In the genomic region with DNA sequence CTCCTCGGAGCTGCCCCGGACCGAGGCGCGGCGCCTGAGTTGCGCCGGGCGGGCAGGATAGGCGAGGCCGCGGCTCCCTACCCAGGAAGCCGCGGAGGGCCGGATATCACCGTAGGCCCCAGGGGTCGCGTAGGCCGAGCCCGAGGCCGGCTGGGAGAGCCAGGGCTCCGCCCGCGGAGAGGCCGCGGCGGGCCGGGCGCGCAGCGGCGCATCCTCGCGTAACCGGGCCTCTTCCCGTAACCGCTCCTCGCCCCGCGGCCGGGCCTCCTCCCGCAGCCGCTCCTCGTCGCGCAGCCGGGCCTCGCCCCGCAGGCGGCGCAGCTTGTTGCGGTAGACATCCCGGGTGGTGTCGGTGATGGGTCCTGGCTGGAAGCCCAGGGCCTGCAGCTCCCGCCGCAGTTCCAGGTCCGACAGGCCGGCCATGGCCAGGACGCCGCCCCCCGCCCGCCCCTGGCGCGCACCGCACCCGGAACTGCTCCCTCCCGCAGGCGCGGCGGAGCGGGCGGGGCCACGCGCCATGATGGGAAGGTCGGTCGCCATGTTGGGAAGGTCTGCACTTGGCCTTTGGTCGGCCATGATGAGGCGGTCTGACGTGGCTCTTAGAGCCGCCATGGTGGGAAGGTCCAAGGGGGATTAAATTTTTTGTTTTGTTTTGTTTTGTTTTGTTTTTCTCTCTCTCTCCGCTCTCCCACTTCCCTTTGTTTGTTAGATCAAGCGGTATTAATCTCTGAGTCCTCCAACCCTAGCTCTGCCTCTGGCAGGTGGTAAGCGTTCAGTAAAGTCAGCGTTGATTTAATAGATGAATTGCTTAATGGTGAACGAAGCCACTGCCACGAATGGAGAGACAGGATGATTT, we compare ENCODE assay signal across 1 cellular context.
TF ChIP-seq lines count a peak whose summit lies in the region.

A gene (minus strand): TSS at position 437 of the 856 bp plus-strand sequence. CDS start 14 bp downstream, at position 423.

TF ChIP-seq in HepG2, 621 proteins besides CTCF, POLR2A, EP300 and RAD21 (continued from another document and continues in another):
- TF ChIP-seq, protein P1, sequence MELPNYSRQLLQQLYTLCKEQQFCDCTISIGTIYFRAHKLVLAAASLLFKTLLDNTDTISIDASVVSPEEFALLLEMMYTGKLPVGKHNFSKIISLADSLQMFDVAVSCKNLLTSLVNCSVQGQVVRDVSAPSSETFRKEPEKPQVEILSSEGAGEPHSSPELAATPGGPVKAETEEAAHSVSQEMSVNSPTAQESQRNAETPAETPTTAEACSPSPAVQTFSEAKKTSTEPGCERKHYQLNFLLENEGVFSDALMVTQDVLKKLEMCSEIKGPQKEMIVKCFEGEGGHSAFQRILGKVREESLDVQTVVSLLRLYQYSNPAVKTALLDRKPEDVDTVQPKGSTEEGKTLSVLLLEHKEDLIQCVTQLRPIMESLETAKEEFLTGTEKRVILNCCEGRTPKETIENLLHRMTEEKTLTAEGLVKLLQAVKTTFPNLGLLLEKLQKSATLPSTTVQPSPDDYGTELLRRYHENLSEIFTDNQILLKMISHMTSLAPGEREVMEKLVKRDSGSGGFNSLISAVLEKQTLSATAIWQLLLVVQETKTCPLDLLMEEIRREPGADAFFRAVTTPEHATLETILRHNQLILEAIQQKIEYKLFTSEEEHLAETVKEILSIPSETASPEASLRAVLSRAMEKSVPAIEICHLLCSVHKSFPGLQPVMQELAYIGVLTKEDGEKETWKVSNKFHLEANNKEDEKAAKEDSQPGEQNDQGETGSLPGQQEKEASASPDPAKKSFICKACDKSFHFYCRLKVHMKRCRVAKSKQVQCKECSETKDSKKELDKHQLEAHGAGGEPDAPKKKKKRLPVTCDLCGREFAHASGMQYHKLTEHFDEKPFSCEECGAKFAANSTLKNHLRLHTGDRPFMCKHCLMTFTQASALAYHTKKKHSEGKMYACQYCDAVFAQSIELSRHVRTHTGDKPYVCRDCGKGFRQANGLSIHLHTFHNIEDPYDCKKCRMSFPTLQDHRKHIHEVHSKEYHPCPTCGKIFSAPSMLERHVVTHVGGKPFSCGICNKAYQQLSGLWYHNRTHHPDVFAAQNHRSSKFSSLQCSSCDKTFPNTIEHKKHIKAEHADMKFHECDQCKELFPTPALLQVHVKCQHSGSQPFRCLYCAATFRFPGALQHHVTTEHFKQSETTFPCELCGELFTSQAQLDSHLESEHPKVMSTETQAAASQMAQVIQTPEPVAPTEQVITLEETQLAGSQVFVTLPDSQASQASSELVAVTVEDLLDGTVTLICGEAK (IDR thresholded peaks at IDR 0.05) = no peak
- TF ChIP-seq, protein P1 (CRISPR knock-in tag; IDR thresholded peaks at IDR 0.05) = peak; percentile 90
- TF ChIP-seq HDAC6 (IDR thresholded peaks at IDR 0.05; ENCODE audit: low read depth, low read length) (no peak), ZNF773 (CRISPR knock-in tag; IDR thresholded peaks at IDR 0.05; ENCODE audit: borderline replicate concordance) (peak; percentile 72; the same call in 1 of the 2 replicates), TARDBP (CRISPR knock-in tag; IDR thresholded peaks at IDR 0.05) (peak; percentile 97), TEAD3 (CRISPR knock-in tag; optimal IDR thresholded peaks at IDR 0.05; ENCODE audit: borderline replicate concordance) (peak; percentile 84), CREM (IDR thresholded peaks at IDR 0.05) (peak; percentile 88), CREM (CRISPR knock-in tag; IDR thresholded peaks at IDR 0.05) (no peak; the same call in 1 of the 2 replicates), ZNF761 (CRISPR knock-in tag; conservative IDR thresholded peaks at IDR 0.05) (peak; percentile 80; the same call in 1 of the 2 replicates), AGO2 (optimal IDR thresholded peaks at IDR 0.05; ENCODE audit: low read depth, low read length) (peak; percentile 97), HMGA1 (CRISPR knock-in tag; conservative IDR thresholded peaks at IDR 0.05) (no peak), ZNF619 (CRISPR knock-in tag; IDR thresholded peaks at IDR 0.05) (no peak), ZBTB21 (CRISPR knock-in tag; IDR thresholded peaks at IDR 0.05) (peak; percentile 54; the same call in 1 of the 2 replicates), PCBP2 (optimal IDR thresholded peaks at IDR 0.05; ENCODE audit: low read depth, low read length, poor library complexity, severe bottlenecking) (no peak), ZNF451 (CRISPR knock-in tag; IDR thresholded peaks at IDR 0.05) (peak; percentile 52), ZNF724P (CRISPR knock-in tag; IDR thresholded peaks at IDR 0.05; ENCODE audit: borderline replicate concordance) (peak; percentile 81; the same call in 1 of the 2 replicates), ZNF30 (CRISPR knock-in tag; IDR thresholded peaks at IDR 0.05) (no peak)
- TF ChIP-seq, protein P2, sequence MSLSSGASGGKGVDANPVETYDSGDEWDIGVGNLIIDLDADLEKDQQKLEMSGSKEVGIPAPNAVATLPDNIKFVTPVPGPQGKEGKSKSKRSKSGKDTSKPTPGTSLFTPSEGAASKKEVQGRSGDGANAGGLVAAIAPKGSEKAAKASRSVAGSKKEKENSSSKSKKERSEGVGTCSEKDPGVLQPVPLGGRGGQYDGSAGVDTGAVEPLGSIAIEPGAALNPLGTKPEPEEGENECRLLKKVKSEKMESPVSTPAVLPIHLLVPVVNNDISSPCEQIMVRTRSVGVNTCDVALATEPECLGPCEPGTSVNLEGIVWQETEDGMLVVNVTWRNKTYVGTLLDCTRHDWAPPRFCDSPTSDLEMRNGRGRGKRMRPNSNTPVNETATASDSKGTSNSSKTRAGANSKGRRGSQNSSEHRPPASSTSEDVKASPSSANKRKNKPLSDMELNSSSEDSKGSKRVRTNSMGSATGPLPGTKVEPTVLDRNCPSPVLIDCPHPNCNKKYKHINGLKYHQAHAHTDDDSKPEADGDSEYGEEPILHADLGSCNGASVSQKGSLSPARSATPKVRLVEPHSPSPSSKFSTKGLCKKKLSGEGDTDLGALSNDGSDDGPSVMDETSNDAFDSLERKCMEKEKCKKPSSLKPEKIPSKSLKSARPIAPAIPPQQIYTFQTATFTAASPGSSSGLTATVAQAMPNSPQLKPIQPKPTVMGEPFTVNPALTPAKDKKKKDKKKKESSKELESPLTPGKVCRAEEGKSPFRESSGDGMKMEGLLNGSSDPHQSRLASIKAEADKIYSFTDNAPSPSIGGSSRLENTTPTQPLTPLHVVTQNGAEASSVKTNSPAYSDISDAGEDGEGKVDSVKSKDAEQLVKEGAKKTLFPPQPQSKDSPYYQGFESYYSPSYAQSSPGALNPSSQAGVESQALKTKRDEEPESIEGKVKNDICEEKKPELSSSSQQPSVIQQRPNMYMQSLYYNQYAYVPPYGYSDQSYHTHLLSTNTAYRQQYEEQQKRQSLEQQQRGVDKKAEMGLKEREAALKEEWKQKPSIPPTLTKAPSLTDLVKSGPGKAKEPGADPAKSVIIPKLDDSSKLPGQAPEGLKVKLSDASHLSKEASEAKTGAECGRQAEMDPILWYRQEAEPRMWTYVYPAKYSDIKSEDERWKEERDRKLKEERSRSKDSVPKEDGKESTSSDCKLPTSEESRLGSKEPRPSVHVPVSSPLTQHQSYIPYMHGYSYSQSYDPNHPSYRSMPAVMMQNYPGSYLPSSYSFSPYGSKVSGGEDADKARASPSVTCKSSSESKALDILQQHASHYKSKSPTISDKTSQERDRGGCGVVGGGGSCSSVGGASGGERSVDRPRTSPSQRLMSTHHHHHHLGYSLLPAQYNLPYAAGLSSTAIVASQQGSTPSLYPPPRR (CRISPR knock-in tag; IDR thresholded peaks at IDR 0.05; ENCODE audit: borderline replicate concordance) = no peak
- TF ChIP-seq, protein P3, sequence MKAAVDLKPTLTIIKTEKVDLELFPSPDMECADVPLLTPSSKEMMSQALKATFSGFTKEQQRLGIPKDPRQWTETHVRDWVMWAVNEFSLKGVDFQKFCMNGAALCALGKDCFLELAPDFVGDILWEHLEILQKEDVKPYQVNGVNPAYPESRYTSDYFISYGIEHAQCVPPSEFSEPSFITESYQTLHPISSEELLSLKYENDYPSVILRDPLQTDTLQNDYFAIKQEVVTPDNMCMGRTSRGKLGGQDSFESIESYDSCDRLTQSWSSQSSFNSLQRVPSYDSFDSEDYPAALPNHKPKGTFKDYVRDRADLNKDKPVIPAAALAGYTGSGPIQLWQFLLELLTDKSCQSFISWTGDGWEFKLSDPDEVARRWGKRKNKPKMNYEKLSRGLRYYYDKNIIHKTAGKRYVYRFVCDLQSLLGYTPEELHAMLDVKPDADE (CRISPR knock-in tag; IDR thresholded peaks at IDR 0.05) = peak; percentile 73
- TF ChIP-seq, protein P4, sequence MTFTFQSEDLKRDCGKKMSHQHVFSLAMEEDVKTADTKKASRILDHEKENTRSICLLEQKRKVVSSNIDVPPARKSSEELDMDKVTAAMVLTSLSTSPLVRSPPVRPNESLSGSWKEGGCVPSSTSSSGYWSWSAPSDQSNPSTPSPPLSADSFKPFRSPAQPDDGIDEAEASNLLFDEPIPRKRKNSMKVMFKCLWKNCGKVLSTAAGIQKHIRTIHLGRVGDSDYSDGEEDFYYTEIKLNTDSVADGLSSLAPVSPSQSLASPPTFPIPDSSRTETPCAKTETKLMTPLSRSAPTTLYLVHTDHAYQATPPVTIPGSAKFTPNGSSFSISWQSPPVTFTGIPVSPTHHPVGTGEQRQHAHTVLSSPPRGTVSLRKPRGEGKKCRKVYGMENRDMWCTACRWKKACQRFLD (CRISPR knock-in tag; IDR thresholded peaks at IDR 0.05; ENCODE audit: borderline replicate concordance) = no peak
- TF ChIP-seq, protein P5, sequence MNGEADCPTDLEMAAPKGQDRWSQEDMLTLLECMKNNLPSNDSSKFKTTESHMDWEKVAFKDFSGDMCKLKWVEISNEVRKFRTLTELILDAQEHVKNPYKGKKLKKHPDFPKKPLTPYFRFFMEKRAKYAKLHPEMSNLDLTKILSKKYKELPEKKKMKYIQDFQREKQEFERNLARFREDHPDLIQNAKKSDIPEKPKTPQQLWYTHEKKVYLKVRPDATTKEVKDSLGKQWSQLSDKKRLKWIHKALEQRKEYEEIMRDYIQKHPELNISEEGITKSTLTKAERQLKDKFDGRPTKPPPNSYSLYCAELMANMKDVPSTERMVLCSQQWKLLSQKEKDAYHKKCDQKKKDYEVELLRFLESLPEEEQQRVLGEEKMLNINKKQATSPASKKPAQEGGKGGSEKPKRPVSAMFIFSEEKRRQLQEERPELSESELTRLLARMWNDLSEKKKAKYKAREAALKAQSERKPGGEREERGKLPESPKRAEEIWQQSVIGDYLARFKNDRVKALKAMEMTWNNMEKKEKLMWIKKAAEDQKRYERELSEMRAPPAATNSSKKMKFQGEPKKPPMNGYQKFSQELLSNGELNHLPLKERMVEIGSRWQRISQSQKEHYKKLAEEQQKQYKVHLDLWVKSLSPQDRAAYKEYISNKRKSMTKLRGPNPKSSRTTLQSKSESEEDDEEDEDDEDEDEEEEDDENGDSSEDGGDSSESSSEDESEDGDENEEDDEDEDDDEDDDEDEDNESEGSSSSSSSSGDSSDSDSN (CRISPR knock-in tag; IDR thresholded peaks at IDR 0.05) = peak; percentile 92; the same call in 1 of the 2 replicates
- TF ChIP-seq, protein P6, sequence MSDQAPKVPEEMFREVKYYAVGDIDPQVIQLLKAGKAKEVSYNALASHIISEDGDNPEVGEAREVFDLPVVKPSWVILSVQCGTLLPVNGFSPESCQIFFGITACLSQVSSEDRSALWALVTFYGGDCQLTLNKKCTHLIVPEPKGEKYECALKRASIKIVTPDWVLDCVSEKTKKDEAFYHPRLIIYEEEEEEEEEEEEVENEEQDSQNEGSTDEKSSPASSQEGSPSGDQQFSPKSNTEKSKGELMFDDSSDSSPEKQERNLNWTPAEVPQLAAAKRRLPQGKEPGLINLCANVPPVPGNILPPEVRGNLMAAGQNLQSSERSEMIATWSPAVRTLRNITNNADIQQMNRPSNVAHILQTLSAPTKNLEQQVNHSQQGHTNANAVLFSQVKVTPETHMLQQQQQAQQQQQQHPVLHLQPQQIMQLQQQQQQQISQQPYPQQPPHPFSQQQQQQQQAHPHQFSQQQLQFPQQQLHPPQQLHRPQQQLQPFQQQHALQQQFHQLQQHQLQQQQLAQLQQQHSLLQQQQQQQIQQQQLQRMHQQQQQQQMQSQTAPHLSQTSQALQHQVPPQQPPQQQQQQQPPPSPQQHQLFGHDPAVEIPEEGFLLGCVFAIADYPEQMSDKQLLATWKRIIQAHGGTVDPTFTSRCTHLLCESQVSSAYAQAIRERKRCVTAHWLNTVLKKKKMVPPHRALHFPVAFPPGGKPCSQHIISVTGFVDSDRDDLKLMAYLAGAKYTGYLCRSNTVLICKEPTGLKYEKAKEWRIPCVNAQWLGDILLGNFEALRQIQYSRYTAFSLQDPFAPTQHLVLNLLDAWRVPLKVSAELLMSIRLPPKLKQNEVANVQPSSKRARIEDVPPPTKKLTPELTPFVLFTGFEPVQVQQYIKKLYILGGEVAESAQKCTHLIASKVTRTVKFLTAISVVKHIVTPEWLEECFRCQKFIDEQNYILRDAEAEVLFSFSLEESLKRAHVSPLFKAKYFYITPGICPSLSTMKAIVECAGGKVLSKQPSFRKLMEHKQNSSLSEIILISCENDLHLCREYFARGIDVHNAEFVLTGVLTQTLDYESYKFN (CRISPR knock-in tag; conservative IDR thresholded peaks at IDR 0.05) = peak; percentile 65
- TF ChIP-seq, protein P7, sequence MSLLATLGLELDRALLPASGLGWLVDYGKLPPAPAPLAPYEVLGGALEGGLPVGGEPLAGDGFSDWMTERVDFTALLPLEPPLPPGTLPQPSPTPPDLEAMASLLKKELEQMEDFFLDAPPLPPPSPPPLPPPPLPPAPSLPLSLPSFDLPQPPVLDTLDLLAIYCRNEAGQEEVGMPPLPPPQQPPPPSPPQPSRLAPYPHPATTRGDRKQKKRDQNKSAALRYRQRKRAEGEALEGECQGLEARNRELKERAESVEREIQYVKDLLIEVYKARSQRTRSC (CRISPR knock-in tag; IDR thresholded peaks at IDR 0.05; ENCODE audit: low read depth) = no peak
- TF ChIP-seq, protein P8, sequence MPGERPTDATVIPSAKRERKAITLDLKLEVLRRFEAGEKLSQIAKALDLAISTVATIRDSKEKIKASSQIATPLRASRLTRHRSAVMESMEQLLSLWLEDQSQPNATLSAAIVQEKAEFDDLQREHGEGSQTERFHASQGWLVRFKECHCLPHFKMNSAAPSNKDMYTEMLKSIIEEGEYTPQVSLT (CRISPR knock-in tag; IDR thresholded peaks at IDR 0.05; ENCODE audit: borderline replicate concordance, low read depth) = no peak; the same call in 1 of the 2 replicates
